22 cellular contexts compared by ENCODE assay signal in the genomic region with DNA sequence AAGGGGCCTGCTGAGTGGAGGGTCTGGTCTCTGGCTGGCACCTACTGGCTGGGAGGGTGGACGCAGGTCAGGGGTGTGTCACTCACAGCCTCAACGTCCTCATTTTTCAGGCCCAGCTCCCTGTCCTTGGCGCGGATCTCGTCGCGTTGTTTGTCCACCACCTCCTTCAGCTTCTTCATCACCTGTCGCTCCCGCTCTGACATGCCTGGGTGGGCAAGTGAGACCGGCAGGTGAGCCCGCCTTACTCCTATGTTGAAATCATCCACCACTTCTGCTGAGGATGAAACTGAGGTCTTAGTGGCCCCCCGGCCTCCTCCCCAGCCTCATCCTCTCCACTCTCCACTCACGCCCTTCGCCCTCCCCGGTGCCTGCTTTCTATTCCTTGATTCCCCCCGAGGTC. TPM values are rescaled to one million over a fixed set of nuclear protein-coding genes. Genes with fewer than 3 reads are reported as not detected.
DNase-seq lines count a peak whose midpoint lies in the region; ATAC-seq, FAIRE-seq and TF ChIP-seq lines count a peak whose summit lies in the region.
"Had no signal": no experiment of that assay in that cellular context is flagged by ENCODE, and none has a peak within 500 bp of the region (broad histone marks: within the 10 kb centered on the region; RNA-seq: fewer than 3 reads in every experiment).

No MANE protein-coding gene starts in this region.

- intact Hi-C loops in HepG2 (cut with micrococcal nuclease; ENCODE audit: unreplicated experiment), result no loop called here

- peak overlapping the region; percentile 76 for H2AK5ac ChIP-seq in neuronal stem cell (ENCODE audit: low read depth, low read length)

- H3K9me3 ChIP-seq in Karpas-422 (ENCODE audit: low read length) (no peaks in the 10 kb centered on the region), HepG2 (ENCODE audit: low read length) (no peaks in the 10 kb centered on the region), neuronal stem cell (replicated peaks in 1 of 2; ENCODE audit: control insufficient read depth in 2 of 2, insufficient read depth in 1 of 2, low read depth in 1 of 2, low read length in 2 of 2) (peaks cover 0 to 2% of the 10 kb centered on the region in 2 donors), SJCRH30 (replicated peaks) (no peaks in the 10 kb centered on the region)

- no peak overlapping the region for H3K4ac ChIP-seq in neuronal stem cell (ENCODE audit: low read length)

- H4K91ac ChIP-seq in neuronal stem cell (ENCODE audit: low read depth, low read length, poor library complexity), result no peak overlapping the region

- H3K14ac ChIP-seq in neuronal stem cell (ENCODE audit: low read length), result no peak overlapping the region

- H2AFZ ChIP-seq in Karpas-422 (ENCODE audit: low read length), result no peak overlapping the region
- H2AFZ ChIP-seq in HepG2 (ENCODE audit: low read length), result no peak overlapping the region
- H2AFZ ChIP-seq in neuronal stem cell (ENCODE audit: low read length), result no peak overlapping the region
- H2AFZ ChIP-seq: GM23248 had no signal

- H2BK120ac ChIP-seq in neuronal stem cell (ENCODE audit: low read depth, low read length), result no peak overlapping the region

- H3K4me1 ChIP-seq in Karpas-422 (ENCODE audit: low read length) (no peaks in the 10 kb centered on the region), HepG2 (ENCODE audit: insufficient read depth, low read length) (peaks cover 17% of the 10 kb centered on the region), neuronal stem cell (ENCODE audit: control insufficient read depth in 2 of 2, insufficient read depth in 1 of 2, low read depth in 1 of 2, low read length in 2 of 2) (peaks cover 2 to 7% of the 10 kb centered on the region in 2 donors), SJCRH30 (peaks cover 4% of the 10 kb centered on the region; the same call in 1 of the 2 replicates)

- in situ Hi-C loops in HepG2 (cut with HindIII; ENCODE audit: extremely low pct_ligation_motif_present, low pct_unique_long_range_greater_than_20kb), result no loop called here

- H2BK12ac ChIP-seq in neuronal stem cell (ENCODE audit: low read length), result peak overlapping the region; percentile 14

- H3K36me3 ChIP-seq in Karpas-422 (ENCODE audit: insufficient read depth, low read length), result no peaks in the 10 kb centered on the region
- peaks cover 8 to 16% of the 10 kb centered on the region in 2 experiments; a peak in 3 of 5 replicates for H3K36me3 ChIP-seq in HepG2 (replicated peaks in 1 of 2; ENCODE audit: control insufficient read depth in 1 of 2, insufficient read depth in 2 of 2, low read length in 2 of 2)
- H3K36me3 ChIP-seq in neuronal stem cell (replicated peaks in 1 of 2; ENCODE audit: control insufficient read depth in 2 of 2, insufficient read depth in 2 of 2, low read length in 2 of 2), result peaks cover 19 to 40% of the 10 kb centered on the region in 2 donors
- no peaks in the 10 kb centered on the region for H3K36me3 ChIP-seq in SJCRH30

- H4K8ac ChIP-seq in neuronal stem cell (ENCODE audit: low read depth, low read length), result no peak overlapping the region

- H3K27me3 ChIP-seq in Karpas-422 (ENCODE audit: low read length) (no peaks in the 10 kb centered on the region), HepG2 (ENCODE audit: control insufficient read depth in 1 of 2, insufficient read depth in 2 of 2, low read length in 2 of 2) (no peaks in the 10 kb centered on the region), neuronal stem cell (ENCODE audit: control insufficient read depth in 3 of 3, insufficient read depth in 3 of 3, low read depth in 1 of 3, low read length in 3 of 3) (no peaks in the 10 kb centered on the region), SJCRH30 (no peaks in the 10 kb centered on the region)

- no peaks in the 10 kb centered on the region for H3K9me2 ChIP-seq in Karpas-422 (replicated peaks; ENCODE audit: insufficient read depth, low read length)

- H2BK15ac ChIP-seq in neuronal stem cell (ENCODE audit: low read length), result no peak overlapping the region

- H4K20me1 ChIP-seq in Karpas-422 (ENCODE audit: insufficient read depth, low read depth, low read length) (no peaks in the 10 kb centered on the region), HepG2 (ENCODE audit: insufficient read depth, low read length) (no peaks in the 10 kb centered on the region)

- no peaks in the 10 kb centered on the region for H3K79me1 ChIP-seq in neuronal stem cell (ENCODE audit: low read depth, low read length)

- no peak overlapping the region for H3K18ac ChIP-seq in neuronal stem cell (ENCODE audit: low read length)

- H3K79me2 ChIP-seq in Karpas-422 (ENCODE audit: low read length) (no peaks in the 10 kb centered on the region), HepG2 (ENCODE audit: insufficient read depth, low read length) (no peaks in the 10 kb centered on the region)

- no peak for TF ChIP-seq CTCF in HepG2 (CRISPR knock-in tag; IDR thresholded peaks at IDR 0.05)

- no peak for TF ChIP-seq RAD21 in HepG2 (CRISPR knock-in tag; IDR thresholded peaks at IDR 0.05)

- no TSS peak for BruUV-seq in HepG2 (replicated peaks; lab: Mats Ljungman, UMichigan)

- ATAC-seq in HepG2 (peak; percentile 43), GM18873 (IDR thresholded peaks at IDR 0.05; ENCODE audit: low FRiP score, unreplicated experiment) (no peak)
- ATAC-seq: GM12878, HCT116 had no signal

- CTCF ChIA-PET in HepG2 (lab: Yijun Ruan, JAX; ENCODE audit: low intra/inter-chr PET ratio, low total read pairs), result no interaction called here

- 90% methylated on average over 16 of the region's 16 CpGs for WGBS in HepG2 (ENCODE audit: low lambda C conversion rate)
- no CpG with 5 or more reads among the region's 16 CpGs for WGBS in neuronal stem cell (ENCODE audit: extremely low coverage in 2 of 2, insufficient read length in 2 of 2, insufficient replicate concordance in 1 of 2), 2 donors

- POLR2A ChIA-PET in HepG2 (lab: Yijun Ruan, JAX), result no interaction called here

- no peak overlapping the region for H3K23ac ChIP-seq in neuronal stem cell (ENCODE audit: low read depth, low read length, poor library complexity)

- DNase-seq in D341Med (ENCODE audit: low spot score) (peak; percentile 18), Karpas-422 (peak; percentile 14), HepG2 (ENCODE audit: low spot score) (no peak), neuronal stem cell (ENCODE audit: low spot score) (no peak), H4 (ENCODE audit: low spot score) (no peak), SJCRH30 (no peak), NCI-H82 (lab: John Stamatoyannopoulos, UW) (no peak)
- DNase-seq: C1 segment of cervical spinal cord; CD4-positive, alpha-beta memory T cell; COR-L47; DMS 273 treated with DMSO at 0.1 percent for 48 hours; DMS79; EL; GDM1; GM23248; H9; HFFc6 had no signal

- H3K4me2 ChIP-seq in Karpas-422 (ENCODE audit: low read depth, low read length, poor library complexity, severe bottlenecking) (no peak overlapping the region), HepG2 (ENCODE audit: low read depth, low read length) (0 out of 2 replicates have a peak overlapping the region, but pooled peaks have one; percentile 6), neuronal stem cell (ENCODE audit: insufficient read depth, low read length, poor library complexity, severe bottlenecking) (no peak overlapping the region)

- TF ChIP-seq POLR2A in HepG2 (IDR thresholded peaks at IDR 0.05; ENCODE audit: insufficient read depth in 1 of 2, low read depth in 2 of 2, low read length in 2 of 2), result no peak

- H3K9ac ChIP-seq in Karpas-422 (ENCODE audit: low read length) (no peak overlapping the region), HepG2 (ENCODE audit: insufficient read depth, low read depth, low read length) (no peak overlapping the region), neuronal stem cell (ENCODE audit: low read depth, low read length, poor library complexity) (no peak overlapping the region)
- H3K9ac ChIP-seq: GM23248 had no signal

- FAIRE-seq in HepG2 (lab: Jason Lieb, UNC), result no peak
- FAIRE-seq: D721Med, GM12878, H1 had no signal

- H3K4me3 ChIP-seq in Karpas-422 (ENCODE audit: low read length), result no peak overlapping the region
- no peak overlapping the region for H3K4me3 ChIP-seq in HepG2 (replicated peaks in 1 of 3; ENCODE audit: insufficient read depth in 1 of 3, low read depth in 2 of 3, low read length in 3 of 3)
- no peak overlapping the region for H3K4me3 ChIP-seq in neuronal stem cell (ENCODE audit: low read length in 2 of 2)
- no peak overlapping the region for H3K4me3 ChIP-seq in SJCRH30
- H3K4me3 ChIP-seq: GM12878, GM23248 had no signal

- no peak overlapping the region for H2BK5ac ChIP-seq in neuronal stem cell (ENCODE audit: low read length)

- no peak for TF ChIP-seq EP300 in HepG2 (IDR thresholded peaks at IDR 0.05; ENCODE audit: low read depth in 2 of 2, low read length in 2 of 2)
- no peak for TF ChIP-seq EP300 in HepG2 (CRISPR knock-in tag; IDR thresholded peaks at IDR 0.05; ENCODE audit: borderline replicate concordance)

- no peak overlapping the region for H3K27ac ChIP-seq in Karpas-422 (ENCODE audit: low read length)
- H3K27ac ChIP-seq in HepG2 (ENCODE audit: extremely low read length, insufficient read depth, low read length), result no peak overlapping the region
- H3K27ac ChIP-seq in neuronal stem cell (replicated peaks; ENCODE audit: low read length), result no peak overlapping the region
- H3K27ac ChIP-seq in SJCRH30, result no peak overlapping the region
- H3K27ac ChIP-seq: GM23248 had no signal

RNA-seq across cellular contexts. Expression of a gene that starts 34.2 kb away (rescaled TPM):
- 0.07 TPM in 1 of 2 replicates, not detected in the other for total RNA-seq in Karpas-422 (2014; rRNA removed; shearing (Covaris generic); ENCODE audit: low replicate concordance)
- total RNA-seq in HepG2 (2016; rRNA removed; fragmentation: Illumina TruSeq; extraction: Trizol), result 3.9 and 5.8 TPM in 2 replicates
- 6.3 and 6.7 TPM in 2 replicates for total RNA-seq in HepG2 (2016; cell fraction: cytosol; rRNA removed; fragmentation: Illumina TruSeq; extraction: Trizol; ENCODE audit: low read depth)
- 2.8 and 5.3 TPM in 2 replicates for total RNA-seq in HepG2 (2016; cell fraction: insoluble cytoplasmic fraction; rRNA removed; fragmentation: Illumina TruSeq; extraction: Trizol)
- total RNA-seq in HepG2 (2016; cell fraction: membrane; rRNA removed; fragmentation: Illumina TruSeq; extraction: Trizol), result 6.3 and 7.3 TPM in 2 replicates
- total RNA-seq in HepG2 (2016; cell fraction: nucleus; rRNA removed; fragmentation: Illumina TruSeq; extraction: Trizol), result 4.4 and 5.2 TPM in 2 replicates
- polyA plus RNA-seq in HepG2 (2011; rRNA removed), result 28.4 and 32.0 TPM in 2 replicates
- polyA plus RNA-seq in HepG2 (2011; cell fraction: cytosol; rRNA removed), result 17.9 and 21.6 TPM in 2 replicates
- polyA plus RNA-seq in HepG2 (2011; cell fraction: nucleus; rRNA removed), result 30.6 and 32.1 TPM in 2 replicates
- 14.7 and 22.7 TPM in 2 replicates for polyA plus RNA-seq in HepG2 (2012)
- 6.6 and 7.4 TPM in 2 replicates for polyA plus RNA-seq in HepG2 (2016; cell fraction: cytosol; fragmentation: Illumina TruSeq; extraction: Trizol; ENCODE audit: low read depth)
- 6.6 and 7.8 TPM in 2 replicates for polyA plus RNA-seq in HepG2 (2016; cell fraction: insoluble cytoplasmic fraction; fragmentation: Illumina TruSeq; extraction: Trizol; ENCODE audit: low read depth)
- polyA plus RNA-seq in HepG2 (2016; cell fraction: membrane; fragmentation: Illumina TruSeq; extraction: Trizol; ENCODE audit: low read depth), result 9.0 and 9.4 TPM in 2 replicates
- 19.9 and 21.9 TPM in 2 replicates for polyA plus RNA-seq in HepG2 (2016; cell fraction: nucleus; fragmentation: Illumina TruSeq; extraction: Trizol; ENCODE audit: insufficient read depth, low read depth)
- 7.3 and 20.5 TPM in 2 replicates for polyA minus RNA-seq in HepG2 (2011; rRNA and poly(A)+ RNA removed; ENCODE audit: low replicate concordance)
- 9.8 and 11.1 TPM in 2 replicates for polyA minus RNA-seq in HepG2 (2011; cell fraction: cytosol; rRNA and poly(A)+ RNA removed)
- 16.5 and 17.8 TPM in 2 replicates for polyA minus RNA-seq in HepG2 (2011; cell fraction: nucleus; rRNA and poly(A)+ RNA removed)
- polyA plus RNA-seq in neuronal stem cell (2013, experiment 1 of 2), result 42.4 TPM
- 42.6 TPM for polyA plus RNA-seq in neuronal stem cell (2013, experiment 2 of 2)
- total RNA-seq in H4 (2014; rRNA removed; shearing (Covaris generic)), result 5.0 and 10.8 TPM in 2 replicates
- total RNA-seq in SJCRH30 (2014; rRNA removed; shearing (Covaris generic)), result 6.8 and 8.5 TPM in 2 replicates

RNA-seq across cellular contexts. Expression of a gene that starts 41.4 kb away (rescaled TPM):
- 12.6 and 25.3 TPM in 2 replicates for total RNA-seq in Karpas-422 (2014; rRNA removed; shearing (Covaris generic); ENCODE audit: low replicate concordance)
- total RNA-seq in HepG2 (2016; rRNA removed; fragmentation: Illumina TruSeq; extraction: Trizol), result 21.9 and 22.6 TPM in 2 replicates
- total RNA-seq in HepG2 (2016; cell fraction: cytosol; rRNA removed; fragmentation: Illumina TruSeq; extraction: Trizol; ENCODE audit: low read depth), result 7.0 and 8.3 TPM in 2 replicates
- 18.1 and 21.0 TPM in 2 replicates for total RNA-seq in HepG2 (2016; cell fraction: insoluble cytoplasmic fraction; rRNA removed; fragmentation: Illumina TruSeq; extraction: Trizol)
- 9.9 and 11.2 TPM in 2 replicates for total RNA-seq in HepG2 (2016; cell fraction: membrane; rRNA removed; fragmentation: Illumina TruSeq; extraction: Trizol)
- 11.3 and 17.7 TPM in 2 replicates for total RNA-seq in HepG2 (2016; cell fraction: nucleus; rRNA removed; fragmentation: Illumina TruSeq; extraction: Trizol)
- polyA plus RNA-seq in HepG2 (2011; rRNA removed), result 11.3 and 11.9 TPM in 2 replicates
- 8.2 and 8.4 TPM in 2 replicates for polyA plus RNA-seq in HepG2 (2011; cell fraction: cytosol; rRNA removed)
- polyA plus RNA-seq in HepG2 (2011; cell fraction: nucleus; rRNA removed), result 12.3 and 17.8 TPM in 2 replicates
- polyA plus RNA-seq in HepG2 (2012), result 14.7 and 17.5 TPM in 2 replicates
- polyA plus RNA-seq in HepG2 (2016; cell fraction: cytosol; fragmentation: Illumina TruSeq; extraction: Trizol; ENCODE audit: low read depth), result 6.3 and 6.7 TPM in 2 replicates
- polyA plus RNA-seq in HepG2 (2016; cell fraction: insoluble cytoplasmic fraction; fragmentation: Illumina TruSeq; extraction: Trizol; ENCODE audit: low read depth), result 27.9 and 29.1 TPM in 2 replicates
- polyA plus RNA-seq in HepG2 (2016; cell fraction: membrane; fragmentation: Illumina TruSeq; extraction: Trizol; ENCODE audit: low read depth), result 7.2 and 7.8 TPM in 2 replicates
- polyA plus RNA-seq in HepG2 (2016; cell fraction: nucleus; fragmentation: Illumina TruSeq; extraction: Trizol; ENCODE audit: insufficient read depth, low read depth), result 33.3 and 34.6 TPM in 2 replicates
- 9.0 and 11.4 TPM in 2 replicates for polyA minus RNA-seq in HepG2 (2011; rRNA and poly(A)+ RNA removed; ENCODE audit: low replicate concordance)
- 6.2 and 7.6 TPM in 2 replicates for polyA minus RNA-seq in HepG2 (2011; cell fraction: cytosol; rRNA and poly(A)+ RNA removed)
- polyA minus RNA-seq in HepG2 (2011; cell fraction: nucleus; rRNA and poly(A)+ RNA removed), result 14.2 and 18.2 TPM in 2 replicates
- polyA plus RNA-seq in neuronal stem cell (2013, experiment 1 of 2), result 22.6 TPM
- polyA plus RNA-seq in neuronal stem cell (2013, experiment 2 of 2), result 24.4 TPM
- 8.4 and 16.9 TPM in 2 replicates for total RNA-seq in H4 (2014; rRNA removed; shearing (Covaris generic))
- total RNA-seq in SJCRH30 (2014; rRNA removed; shearing (Covaris generic)), result 14.9 and 18.7 TPM in 2 replicates

Comparison
In these comparisons a context has a peak if more than half of its experiments do, and no peak if none do; other contexts are left out.
1. DNase-seq: peak in D341Med (single experiment) and Karpas-422 (single experiment); none in HepG2 (single experiment), neuronal stem cell (single experiment), H4 (single experiment), SJCRH30 (0 of 2) and NCI-H82 (single experiment).